Comparison of ENCODE assay signal across 9 cellular contexts in genomic region chr22:35883028-35883620, GRCh38.
DNase-seq lines count a peak whose midpoint lies in the region; ATAC-seq and TF ChIP-seq lines count a peak whose summit lies in the region.
"Had no signal": no experiment of that assay in that cellular context is flagged by ENCODE, and none has a peak within 500 bp of the region (broad histone marks: within the 10 kb centered on the region; RNA-seq: fewer than 3 reads in every experiment).

No MANE protein-coding gene starts in this region.

- intact Hi-C loops in heart left ventricle (cut with DNase I), result loop anchor here in 1 of 10 donors (2.0 kb wide), 1 partner anchor 40 kb away; no protein-coding TSS in a partner anchor

- CTCF ChIA-PET in HEK293 (lab: Yijun Ruan, JAX), result interaction anchor here (0.7 to 1.7 kb wide), 3 partner anchors 12 to 241 kb away, joined by 4 read pairs; no protein-coding TSS in a partner anchor

- H3K4me1 ChIP-seq in HEK293 (ENCODE audit: control insufficient read depth, insufficient read depth, low read length), result peaks cover 13% of the 10 kb centered on the region
- H3K4me1 ChIP-seq in heart left ventricle, result peaks cover 3 to 71% (median 34%) of the 10 kb centered on the region in 12 donors
- H3K4me1 ChIP-seq in skeletal muscle satellite cell (ENCODE audit: control insufficient read depth, insufficient read depth, low read length), result peaks cover 24% of the 10 kb centered on the region

- H3K36me3 Mint-ChIP-seq in T-helper 17 cell (ENCODE audit: low read depth), result no peaks in the 10 kb centered on the region
- no peaks in the 10 kb centered on the region for H3K36me3 Mint-ChIP-seq in effector memory CD8-positive, alpha-beta T cell (ENCODE audit: insufficient read depth)

- ATAC-seq in T-helper 17 cell, result no peak
- ATAC-seq in heart left ventricle, result peak; percentile 29 to 85 (median 81)
- ATAC-seq in effector memory CD8-positive, alpha-beta T cell (replicated peaks), result no peak
- no peak for ATAC-seq in GM19328 (IDR thresholded peaks at IDR 0.05; ENCODE audit: unreplicated experiment)
- ATAC-seq: stimulated activated naive CD8-positive, alpha-beta T cell treated with anti-CD3 and anti-CD28 coated beads, Interleukin-15, Interleukin-2, amounts not matched to agents 100 U/mL and 50 U/mL, for 24 hours had no signal

- peak overlapping the region; percentile 74 for H3K27ac Mint-ChIP-seq in T-helper 17 cell
- H3K27ac Mint-ChIP-seq in effector memory CD8-positive, alpha-beta T cell, result no peak overlapping the region

- H3K4me3 ChIP-seq in HEK293 (ENCODE audit: low read depth, low read length) (no peak overlapping the region), heart left ventricle (peak overlapping the region in 1 of 12 donors; percentile 2), skeletal muscle satellite cell (ENCODE audit: low read length) (peak overlapping the region; percentile 12)

- H3K9me3 Mint-ChIP-seq in effector memory CD8-positive, alpha-beta T cell, result no peaks in the 10 kb centered on the region

- H3K27me3 ChIP-seq in heart left ventricle (no peaks in the 10 kb centered on the region), skeletal muscle satellite cell (ENCODE audit: control insufficient read depth, insufficient read depth, low read length) (no peaks in the 10 kb centered on the region)

- TF ChIP-seq CTCF in HEK293 (tag by site-specific recombination; IDR thresholded peaks at IDR 0.05) (no peak), heart left ventricle (IDR thresholded peaks at IDR 0.05) (no peak)

- H3K36me3 ChIP-seq in HEK293 (ENCODE audit: control insufficient read depth in 2 of 2, insufficient read depth in 1 of 2, low read length in 2 of 2) (no peaks in the 10 kb centered on the region), heart left ventricle (no peaks in the 10 kb centered on the region), skeletal muscle satellite cell (ENCODE audit: insufficient read depth, low read length) (no peaks in the 10 kb centered on the region)

- H3K4me3 Mint-ChIP-seq in T-helper 17 cell, result peak overlapping the region; percentile 72
- H3K4me3 Mint-ChIP-seq in effector memory CD8-positive, alpha-beta T cell, result no peak overlapping the region

- H3K27ac ChIP-seq in HEK293 (ENCODE audit: extremely low read depth, low read depth, low read length) (no peak overlapping the region), heart left ventricle (peak overlapping the region in 11 of 12 donors; percentile 18 to 84 (median 73))

- WGBS in heart left ventricle, 4 donors, result 25 to 41% (median 36%) methylated on average over 5 of the region's 5 CpGs

- no peak for TF ChIP-seq POLR2A in heart left ventricle (IDR thresholded peaks at IDR 0.05)

- no peaks in the 10 kb centered on the region for H3K27me3 Mint-ChIP-seq in T-helper 17 cell
- no peaks in the 10 kb centered on the region for H3K27me3 Mint-ChIP-seq in effector memory CD8-positive, alpha-beta T cell

- H3K9me3 ChIP-seq in HEK293 (ENCODE audit: control insufficient read depth, insufficient read depth, low read depth, low read length) (no peaks in the 10 kb centered on the region), T-helper 17 cell (ENCODE audit: control insufficient read depth, low read length, poor library complexity, severe bottlenecking) (no peaks in the 10 kb centered on the region), heart left ventricle (no peaks in the 10 kb centered on the region), skeletal muscle satellite cell (replicated peaks; ENCODE audit: low read length) (no peaks in the 10 kb centered on the region)

- no peak overlapping the region for H3K9ac ChIP-seq in skeletal muscle satellite cell (ENCODE audit: low read depth, low read length)

- DNase-seq in T-helper 17 cell (no peak), heart left ventricle (peak in 1 of 5 donors; percentile 46), NCI-H526 (lab: John Stamatoyannopoulos, UW) (no peak), hippocampal formation (lab: John Stamatoyannopoulos, UW) (no peak)
- no peak for DNase-seq in effector memory CD8-positive, alpha-beta T cell
- DNase-seq: stimulated activated naive CD8-positive, alpha-beta T cell treated with anti-CD3 and anti-CD28 coated beads, Interleukin-15, Interleukin-2, amounts not matched to agents 100 U/mL and 50 U/mL, for 24 hours had no signal

- peaks cover 19% of the 10 kb centered on the region for H3K4me1 Mint-ChIP-seq in T-helper 17 cell
- H3K4me1 Mint-ChIP-seq in effector memory CD8-positive, alpha-beta T cell (ENCODE audit: low read depth in 2 of 2), result peaks cover 0 to 3% of the 10 kb centered on the region in 2 donors

- peak overlapping the region; percentile 62 for H3K4me2 ChIP-seq in skeletal muscle satellite cell (ENCODE audit: low read length)

- POLR2A ChIA-PET in HEK293 (lab: Yijun Ruan, JAX), result no interaction called here

TF ChIP-seq in HEK293, 187 proteins besides CTCF, POLR2A, EP300 and RAD21:
- 0 out of 2 replicates have a peak, but pooled peaks have one; percentile 43 for TF ChIP-seq ZBTB17 (tag by site-specific recombination; IDR thresholded peaks at IDR 0.05)
- 0 out of 2 replicates have a peak, but pooled peaks have one; percentile 2 for TF ChIP-seq ZNF335 (tag by site-specific recombination; conservative IDR thresholded peaks at IDR 0.05)
- TF ChIP-seq PRDM1 (tag by site-specific recombination; IDR thresholded peaks at IDR 0.05), result 0 out of 2 replicates have a peak, but pooled peaks have one; percentile 76
- TF ChIP-seq OSR2 (tag by site-specific recombination; IDR thresholded peaks at IDR 0.05), result peak; percentile 47; the same call in 1 of the 2 replicates
- TF ChIP-seq ZSCAN23 (tag by site-specific recombination; IDR thresholded peaks at IDR 0.05), result no peak
- 0 out of 2 replicates have a peak, but pooled peaks have one; percentile 36 for TF ChIP-seq ZBTB6 (tag by site-specific recombination; IDR thresholded peaks at IDR 0.05)
- TF ChIP-seq ZNF138 (tag by site-specific recombination; IDR thresholded peaks at IDR 0.05; ENCODE audit: borderline replicate concordance), result no peak
- no peak for TF ChIP-seq ZNF214 (tag by site-specific recombination; IDR thresholded peaks at IDR 0.05; ENCODE audit: borderline replicate concordance)

Comparison
In these comparisons a context has a peak if more than half of its experiments do, and no peak if none do; other contexts are left out.
1. ATAC-seq: peak in heart left ventricle (4 of 4); none in T-helper 17 cell (single experiment), effector memory CD8-positive, alpha-beta T cell (single experiment) and GM19328 (single experiment).